ENCODE assay signal across 27 cellular contexts in genomic region chr13:113591750-113592149, GRCh38. TPM values are rescaled to one million over a fixed set of nuclear protein-coding genes. Genes with fewer than 3 reads are reported as not detected.
A peak's percentile ranks its signal among the peaks of the same experiment; 100 is the strongest.
DNase-seq lines count a peak whose midpoint lies in the region; ATAC-seq, FAIRE-seq and TF ChIP-seq lines count a peak whose summit lies in the region.
"Had no signal": no experiment of that assay in that cellular context is flagged by ENCODE, and none has a peak within 500 bp of the region (broad histone marks: within the 10 kb centered on the region; RNA-seq: fewer than 3 reads in every experiment).

No MANE protein-coding gene starts in this region.

- dilution Hi-C loops in mammary epithelial cell (cut with HindIII; ENCODE audit: low sequenced_read_pairs), result no loop called here

- POLR2A ChIA-PET in SK-N-SH (lab: Yijun Ruan, JAX), result no interaction called here

- in situ Hi-C loops in mammary epithelial cell (cut with MboI; ENCODE audit: low sequenced_read_pairs in 2 of 2), result no loop called here

- no peak for FAIRE-seq in urothelium cell line (lab: Jason Lieb, UNC)
- FAIRE-seq: G401.6, H1 had no signal

- ATAC-seq in SK-N-SH treated with all-trans-retinoic acid at 6 μM for 48 hours, result no peak
- no peak for ATAC-seq in activated CD8-positive, alpha-beta memory T cell treated with anti-CD3 and anti-CD28 coated beads, Interleukin-2, amount 10 ng/mL, durations not matched to agents 7 days and 5 days
- no peak for ATAC-seq in memory B cell (ENCODE audit: low read depth)
- ATAC-seq: activated CD8-positive, alpha-beta T cell treated with anti-CD3 and anti-CD28 coated beads, Interleukin-2, amount 10 ng/mL, durations not matched to agents 7 days and 5 days; left cardiac atrium; Right ventricle myocardium inferior; stimulated activated naive B cell treated with anti-CD40 and anti-IgM and Interleukin-4, amounts not matched to agents 10 μg/mL and 1 μg/mL and 100 μg/mL, for 72 hours had no signal

- peaks cover 69% of the 10 kb centered on the region for H4K20me1 ChIP-seq in SK-N-SH (ENCODE audit: insufficient read depth)
- peaks cover 41% of the 10 kb centered on the region for H4K20me1 ChIP-seq in Karpas-422 (ENCODE audit: insufficient read depth, low read depth, low read length)
- peaks cover 11% of the 10 kb centered on the region for H4K20me1 ChIP-seq in mammary epithelial cell (ENCODE audit: insufficient read depth, low read length)

- peak; percentile 11 for DNase-seq in SK-N-SH
- peak; percentile 32 for DNase-seq in activated CD8-positive, alpha-beta memory T cell treated with anti-CD3 and anti-CD28 coated beads, Interleukin-2, amount 10 ng/mL, durations not matched to agents 7 days and 5 days
- no peak for DNase-seq in memory B cell (ENCODE audit: low spot score in 2 of 2)
- DNase-seq in stomach, result peak; percentile 18
- no peak for DNase-seq in urothelium cell line (ENCODE audit: low spot score)
- no peak for DNase-seq in Karpas-422
- no peak for DNase-seq in mammary epithelial cell
- DNase-seq: activated CD8-positive, alpha-beta T cell treated with anti-CD3 and anti-CD28 coated beads, Interleukin-2, amount 10 ng/mL, durations not matched to agents 7 days and 5 days; DMS153; left cardiac atrium; naive B cell; NCI-H1417; NCI-H446 treated with DMSO at 0.1 percent for 48 hours; stimulated activated CD4-positive, alpha-beta T cell treated with anti-CD3 and anti-CD28 coated beads, Interleukin-12 subunit alpha, Interleukin-12 subunit beta, amount 100 ng/mL, for 4 hours; stimulated activated CD4-positive, alpha-beta T cell treated with anti-CD3 and anti-CD28 coated beads, Interleukin-4, amount 100 ng/mL, for 24 hours; stimulated activated naive B cell treated with anti-CD40 and anti-IgM and Interleukin-4, amounts not matched to agents 10 μg/mL and 1 μg/mL and 100 μg/mL, for 72 hours had no signal

- no peak for TF ChIP-seq RAD21 in SK-N-SH (IDR thresholded peaks at IDR 0.05; ENCODE audit: low read length)

- TF ChIP-seq EP300 in SK-N-SH (IDR thresholded peaks at IDR 0.05; ENCODE audit: borderline replicate concordance in 1 of 2, low read depth in 1 of 2, low read length in 1 of 2) (no peak), stomach (IDR thresholded peaks at IDR 0.05) (no peak)

- H3K27ac Mint-ChIP-seq in activated CD8-positive, alpha-beta memory T cell treated with anti-CD3 and anti-CD28 coated beads, Interleukin-2, amount 10 ng/mL, durations not matched to agents 7 days and 5 days, result no peak overlapping the region
- peak overlapping the region; percentile 77 for H3K27ac Mint-ChIP-seq in memory B cell
- H3K27ac Mint-ChIP-seq: activated CD8-positive, alpha-beta T cell treated with anti-CD3 and anti-CD28 coated beads, Interleukin-2, amount 10 ng/mL, durations not matched to agents 7 days and 5 days; activated naive CD8-positive, alpha-beta T cell; activated T-helper 1 cell treated with anti-CD3 and anti-CD28 coated beads, Interleukin-12 subunit alpha, Interleukin-12 subunit beta, Interleukin-2, Interleukin-4 antibody, amounts not matched to agents 30 ng/mL and 10 ng/mL and 1 ng/mL, durations not matched to agents 14 hours and 24 hours and 36 hours; stimulated activated naive B cell treated with anti-CD40 and anti-IgM and Interleukin-4, amounts not matched to agents 10 μg/mL and 1 μg/mL and 100 μg/mL, for 72 hours had no signal

- BruUV-seq in mammary epithelial cell (replicated peaks; lab: Mats Ljungman, UMichigan), result no TSS peak

- no peak overlapping the region for H3K4me3 ChIP-seq in SK-N-SH (ENCODE audit: low read depth in 2 of 2, low read length in 1 of 2)
- no peak overlapping the region for H3K4me3 ChIP-seq in stomach
- no peak overlapping the region for H3K4me3 ChIP-seq in Karpas-422 (ENCODE audit: low read length)
- no peak overlapping the region for H3K4me3 ChIP-seq in mammary epithelial cell (replicated peaks in 1 of 3; ENCODE audit: insufficient read depth in 1 of 3, low read depth in 2 of 3, low read length in 3 of 3)
- H3K4me3 ChIP-seq: cardiac muscle cell, right atrium auricular region, thoracic aorta had no signal

- H3K4me3 Mint-ChIP-seq in activated CD8-positive, alpha-beta memory T cell treated with anti-CD3 and anti-CD28 coated beads, Interleukin-2, amount 10 ng/mL, durations not matched to agents 7 days and 5 days, result no peak overlapping the region
- H3K4me3 Mint-ChIP-seq in memory B cell, result no peak overlapping the region
- H3K4me3 Mint-ChIP-seq: activated CD8-positive, alpha-beta T cell treated with anti-CD3 and anti-CD28 coated beads, Interleukin-2, amount 10 ng/mL, durations not matched to agents 7 days and 5 days; activated naive CD8-positive, alpha-beta T cell; activated T-helper 1 cell treated with anti-CD3 and anti-CD28 coated beads, Interleukin-12 subunit alpha, Interleukin-12 subunit beta, Interleukin-2, Interleukin-4 antibody, amounts not matched to agents 30 ng/mL and 10 ng/mL and 1 ng/mL, durations not matched to agents 14 hours and 24 hours and 36 hours; CD8-positive, alpha-beta memory T cell; naive B cell; stimulated activated naive B cell treated with anti-CD40 and anti-IgM and Interleukin-4, amounts not matched to agents 10 μg/mL and 1 μg/mL and 100 μg/mL, for 72 hours had no signal

- H3K36me3 ChIP-seq in SK-N-SH (replicated peaks in 1 of 2; ENCODE audit: control insufficient read depth in 1 of 2, insufficient read depth in 2 of 2, low read length in 1 of 2) (peaks cover 0 to 21% of the 10 kb centered on the region in 2 experiments), stomach (peaks cover 5 to 68% (median 43%) of the 10 kb centered on the region in 4 donors), Karpas-422 (ENCODE audit: insufficient read depth, low read length) (peaks cover 77% of the 10 kb centered on the region), mammary epithelial cell (ENCODE audit: insufficient read depth, low read length) (peaks cover 16% of the 10 kb centered on the region)
- H3K36me3 ChIP-seq: cardiac muscle cell, thoracic aorta had no signal

- H3K4me1 Mint-ChIP-seq in activated CD8-positive, alpha-beta memory T cell treated with anti-CD3 and anti-CD28 coated beads, Interleukin-2, amount 10 ng/mL, durations not matched to agents 7 days and 5 days, result peaks cover 24% of the 10 kb centered on the region
- H3K4me1 Mint-ChIP-seq in memory B cell, result peaks cover 11% of the 10 kb centered on the region

- no peak overlapping the region for H3K27ac ChIP-seq in SK-N-SH (ENCODE audit: low read depth in 2 of 2, low read length in 1 of 2)
- H3K27ac ChIP-seq in stomach, result no peak overlapping the region
- H3K27ac ChIP-seq in Karpas-422 (ENCODE audit: low read length), result no peak overlapping the region
- H3K27ac ChIP-seq in mammary epithelial cell (ENCODE audit: insufficient read depth, low read depth, low read length), result no peak overlapping the region
- H3K27ac ChIP-seq: 22Rv1, cardiac muscle cell, right atrium auricular region, thoracic aorta had no signal

- peaks cover 18% of the 10 kb centered on the region for H3F3A ChIP-seq in SK-N-SH (replicated peaks; ENCODE audit: insufficient read depth)

- intact Hi-C loops in stomach (cut with DNase I; ENCODE audit: low total_unique reads) (no loop called here), mammary epithelial cell (cut with micrococcal nuclease) (no loop called here)

- H2AFZ ChIP-seq in SK-N-SH (ENCODE audit: low read depth), result no peak overlapping the region
- H2AFZ ChIP-seq in Karpas-422 (ENCODE audit: low read length), result no peak overlapping the region
- no peak overlapping the region for H2AFZ ChIP-seq in mammary epithelial cell (ENCODE audit: low read depth, low read length)

- H3K9me3 ChIP-seq in SK-N-SH, result no peaks in the 10 kb centered on the region
- no peaks in the 10 kb centered on the region for H3K9me3 ChIP-seq in stomach
- no peaks in the 10 kb centered on the region for H3K9me3 ChIP-seq in Karpas-422 (ENCODE audit: low read length)
- no peaks in the 10 kb centered on the region for H3K9me3 ChIP-seq in mammary epithelial cell (replicated peaks; ENCODE audit: insufficient read depth, low read length)
- H3K9me3 ChIP-seq: right atrium auricular region, thoracic aorta had no signal

- peaks cover 4% of the 10 kb centered on the region for H3K9me3 Mint-ChIP-seq in activated CD8-positive, alpha-beta memory T cell treated with anti-CD3 and anti-CD28 coated beads, Interleukin-2, amount 10 ng/mL, durations not matched to agents 7 days and 5 days (ENCODE audit: low read depth)
- H3K9me3 Mint-ChIP-seq in memory B cell, result no peaks in the 10 kb centered on the region
- H3K9me3 Mint-ChIP-seq: activated T-helper 1 cell treated with anti-CD3 and anti-CD28 coated beads, Interleukin-12 subunit alpha, Interleukin-12 subunit beta, Interleukin-2, Interleukin-4 antibody, amounts not matched to agents 30 ng/mL and 10 ng/mL and 1 ng/mL, durations not matched to agents 14 hours and 24 hours and 36 hours; CD8-positive, alpha-beta memory T cell; naive B cell had no signal

- H3K4me2 ChIP-seq in SK-N-SH, result no peak overlapping the region
- no peak overlapping the region for H3K4me2 ChIP-seq in Karpas-422 (ENCODE audit: low read depth, low read length, poor library complexity, severe bottlenecking)
- no peak overlapping the region for H3K4me2 ChIP-seq in mammary epithelial cell (ENCODE audit: insufficient read depth, low read depth, low read length)

- H3K79me2 ChIP-seq in SK-N-SH (ENCODE audit: insufficient read depth) (peaks cover 88% of the 10 kb centered on the region), Karpas-422 (ENCODE audit: low read length) (peaks cover 93% of the 10 kb centered on the region), mammary epithelial cell (ENCODE audit: insufficient read depth, low read length) (peaks cover 98% of the 10 kb centered on the region)

- CTCF ChIA-PET in SK-N-SH (lab: Yijun Ruan, JAX), result no interaction called here
- CTCF ChIA-PET in activated CD8-positive, alpha-beta memory T cell treated with anti-CD3 and anti-CD28 coated beads, Interleukin-2, amount 10 ng/mL, durations not matched to agents 7 days and 5 days (lab: Charles Lee), result no interaction called here
- CTCF ChIA-PET in mammary epithelial cell (lab: Charles Lee; ENCODE audit: low non-redundant PET), result no interaction called here

- no peaks in the 10 kb centered on the region for H3K9me2 ChIP-seq in SK-N-SH
- no peaks in the 10 kb centered on the region for H3K9me2 ChIP-seq in Karpas-422 (replicated peaks; ENCODE audit: insufficient read depth, low read length)

- H3K36me3 Mint-ChIP-seq in activated CD8-positive, alpha-beta memory T cell treated with anti-CD3 and anti-CD28 coated beads, Interleukin-2, amount 10 ng/mL, durations not matched to agents 7 days and 5 days, result peaks cover 70% of the 10 kb centered on the region
- H3K36me3 Mint-ChIP-seq in memory B cell, result peaks cover 11% of the 10 kb centered on the region

- H3K9ac ChIP-seq in SK-N-SH (no peak overlapping the region), Karpas-422 (ENCODE audit: low read length) (no peak overlapping the region), mammary epithelial cell (ENCODE audit: insufficient read depth, low read length) (no peak overlapping the region)

- H3K27me3 Mint-ChIP-seq in activated CD8-positive, alpha-beta memory T cell treated with anti-CD3 and anti-CD28 coated beads, Interleukin-2, amount 10 ng/mL, durations not matched to agents 7 days and 5 days, result no peaks in the 10 kb centered on the region
- H3K27me3 Mint-ChIP-seq in memory B cell, result no peaks in the 10 kb centered on the region
- H3K27me3 Mint-ChIP-seq: activated naive CD8-positive, alpha-beta T cell; CD8-positive, alpha-beta memory T cell; naive B cell; stimulated activated naive B cell treated with anti-CD40 and anti-IgM and Interleukin-4, amounts not matched to agents 10 μg/mL and 1 μg/mL and 100 μg/mL, for 72 hours had no signal

- WGBS in SK-N-SH (ENCODE audit: low lambda C conversion rate), result over 99% methylated on average over 11 of the region's 11 CpGs
- 93 to 97% (median 96%) methylated on average over 11 of the region's 11 CpGs for WGBS in stomach, 5 donors
- WGBS in mammary epithelial cell (ENCODE audit: low coverage, missing lambda C conversion rate), result 99% methylated on average over 8 of the region's 11 CpGs

- H3K27me3 ChIP-seq in SK-N-SH (ENCODE audit: insufficient read depth), result no peaks in the 10 kb centered on the region
- H3K27me3 ChIP-seq in stomach, result no peaks in the 10 kb centered on the region
- H3K27me3 ChIP-seq in Karpas-422 (ENCODE audit: low read length), result no peaks in the 10 kb centered on the region
- H3K27me3 ChIP-seq in mammary epithelial cell (ENCODE audit: insufficient read depth, low read length), result no peaks in the 10 kb centered on the region
- H3K27me3 ChIP-seq: cardiac muscle cell, right atrium auricular region had no signal

- TF ChIP-seq CTCF in SK-N-SH (IDR thresholded peaks at IDR 0.05) (no peak), stomach (IDR thresholded peaks at IDR 0.05) (no peak), mammary epithelial cell (conservative IDR thresholded peaks at IDR 0.05 in 1 of 2, IDR thresholded peaks at IDR 0.05 in 1 of 2; ENCODE audit: extremely low read depth in 1 of 2, insufficient read depth in 1 of 2, low read depth in 1 of 2, low read length in 2 of 2) (no peak)

- no peak for TF ChIP-seq POLR2A in stomach (IDR thresholded peaks at IDR 0.05)

- H3K4me1 ChIP-seq in SK-N-SH (ENCODE audit: control insufficient read depth in 1 of 2, insufficient read depth in 2 of 2, low read depth in 1 of 2, low read length in 1 of 2), result peaks cover 0 to 1% of the 10 kb centered on the region in 2 experiments; a peak in 1 of 4 replicates
- peaks cover 0 to 20% (median 10%) of the 10 kb centered on the region in 4 donors for H3K4me1 ChIP-seq in stomach
- H3K4me1 ChIP-seq in Karpas-422 (ENCODE audit: low read length), result peaks cover 4% of the 10 kb centered on the region; the same call in 1 of the 2 replicates
- peaks cover under 1% of the 10 kb centered on the region for H3K4me1 ChIP-seq in mammary epithelial cell (ENCODE audit: insufficient read depth, low read length)

RNA-seq across cellular contexts. Expression of gene TFDP1, which starts 7.2 kb away (rescaled TPM):
- polyA plus RNA-seq in SK-N-SH (2012; rRNA removed), result 61.4 and 76.7 TPM in 2 replicates
- polyA plus RNA-seq in SK-N-SH (2012; cell fraction: cytosol; rRNA removed), result 84.0 and 86.0 TPM in 2 replicates
- 70.1 and 82.8 TPM in 2 replicates for polyA plus RNA-seq in SK-N-SH (2012; cell fraction: nucleus; rRNA removed)
- total RNA-seq in activated CD8-positive, alpha-beta memory T cell treated with anti-CD3 and anti-CD28 coated beads, Interleukin-2, amount 10 ng/mL, durations not matched to agents 7 days and 5 days, result 100 to 1,000 TPM; 168 to 175 TPM
- 100 to 1,000 TPM in 2 of 5 donors, 10 to 100 TPM in 3; 35.3 to 207 (median 59.1) TPM for total RNA-seq in stomach
- polyA plus RNA-seq in stomach, result 10 to 100 TPM; 27.3 to 57.2 (median 55.3) TPM
- total RNA-seq in Karpas-422 (2014; rRNA removed; shearing (Covaris generic); ENCODE audit: low replicate concordance), result 89.2 and 113 TPM in 2 replicates
- total RNA-seq in mammary epithelial cell, result 100 to 1,000 TPM in 1 of 2 donors, 10 to 100 TPM in 1; 57.8 to 115 TPM
- 136 TPM for polyA plus RNA-seq in mammary epithelial cell
- 112 TPM for polyA minus RNA-seq in mammary epithelial cell

Comparison
In these comparisons a context has a peak if more than half of its experiments do, and no peak if none do; other contexts are left out.
1. DNase-seq: peak in SK-N-SH (single experiment), activated CD8-positive, alpha-beta memory T cell treated with anti-CD3 and anti-CD28 coated beads, Interleukin-2, amount 10 ng/mL, durations not matched to agents 7 days and 5 days (single experiment) and stomach (single experiment); none in memory B cell (0 of 2), urothelium cell line (single experiment), Karpas-422 (single experiment) and mammary epithelial cell (single experiment).